In the genomic region with DNA sequence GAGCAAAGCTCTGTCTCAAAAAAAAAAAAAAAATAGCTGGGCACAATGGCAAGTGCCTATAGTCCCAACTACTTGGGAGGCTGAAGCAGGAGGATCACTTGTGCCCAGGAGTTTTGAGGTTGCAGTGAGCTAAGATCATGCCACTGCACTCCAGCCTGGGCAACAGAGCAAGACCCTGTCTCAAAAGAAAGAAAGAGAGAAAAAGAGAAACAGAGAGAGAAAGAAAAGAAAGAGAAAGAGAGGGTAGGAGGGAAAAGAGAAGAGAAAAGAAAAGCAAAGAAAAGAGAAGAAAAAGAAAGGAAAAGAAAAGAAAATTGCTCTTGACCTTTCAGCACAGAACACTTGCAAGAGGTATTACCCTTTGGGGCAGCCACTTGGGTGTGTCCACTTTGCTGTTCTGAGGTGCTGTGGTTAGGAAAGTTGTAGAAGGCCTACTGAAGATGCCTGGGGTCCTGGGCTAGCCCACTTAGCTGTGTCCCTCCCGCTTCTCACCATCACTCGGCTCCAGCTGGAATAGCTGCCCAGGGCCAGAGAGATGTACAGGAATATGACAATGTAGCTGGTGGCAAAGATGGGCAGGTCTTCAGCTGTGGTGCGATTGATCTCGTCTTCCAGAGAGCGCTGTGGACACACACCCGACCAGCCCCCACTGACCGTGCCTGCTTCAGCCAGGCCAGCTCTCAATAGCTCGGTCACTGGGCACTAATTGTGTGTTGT, we compare ENCODE assay signal across 2 cellular contexts.
A peak's percentile ranks its signal among the peaks of the same experiment; 100 is the strongest.
TF ChIP-seq lines count a peak whose summit lies in the region.

No MANE protein-coding gene starts in this region.

TF ChIP-seq in HepG2, 621 proteins besides CTCF, POLR2A, EP300 and RAD21:
- 0 out of 2 replicates have a peak, but pooled peaks have one; percentile 26 for TF ChIP-seq ZNF121 (CRISPR knock-in tag; IDR thresholded peaks at IDR 0.05)
- TF ChIP-seq RBFOX2 (IDR thresholded peaks at IDR 0.05; ENCODE audit: low read depth, low read length) = 0 out of 2 replicates have a peak, but pooled peaks have one; percentile 20
- TF ChIP-seq, protein P1, sequence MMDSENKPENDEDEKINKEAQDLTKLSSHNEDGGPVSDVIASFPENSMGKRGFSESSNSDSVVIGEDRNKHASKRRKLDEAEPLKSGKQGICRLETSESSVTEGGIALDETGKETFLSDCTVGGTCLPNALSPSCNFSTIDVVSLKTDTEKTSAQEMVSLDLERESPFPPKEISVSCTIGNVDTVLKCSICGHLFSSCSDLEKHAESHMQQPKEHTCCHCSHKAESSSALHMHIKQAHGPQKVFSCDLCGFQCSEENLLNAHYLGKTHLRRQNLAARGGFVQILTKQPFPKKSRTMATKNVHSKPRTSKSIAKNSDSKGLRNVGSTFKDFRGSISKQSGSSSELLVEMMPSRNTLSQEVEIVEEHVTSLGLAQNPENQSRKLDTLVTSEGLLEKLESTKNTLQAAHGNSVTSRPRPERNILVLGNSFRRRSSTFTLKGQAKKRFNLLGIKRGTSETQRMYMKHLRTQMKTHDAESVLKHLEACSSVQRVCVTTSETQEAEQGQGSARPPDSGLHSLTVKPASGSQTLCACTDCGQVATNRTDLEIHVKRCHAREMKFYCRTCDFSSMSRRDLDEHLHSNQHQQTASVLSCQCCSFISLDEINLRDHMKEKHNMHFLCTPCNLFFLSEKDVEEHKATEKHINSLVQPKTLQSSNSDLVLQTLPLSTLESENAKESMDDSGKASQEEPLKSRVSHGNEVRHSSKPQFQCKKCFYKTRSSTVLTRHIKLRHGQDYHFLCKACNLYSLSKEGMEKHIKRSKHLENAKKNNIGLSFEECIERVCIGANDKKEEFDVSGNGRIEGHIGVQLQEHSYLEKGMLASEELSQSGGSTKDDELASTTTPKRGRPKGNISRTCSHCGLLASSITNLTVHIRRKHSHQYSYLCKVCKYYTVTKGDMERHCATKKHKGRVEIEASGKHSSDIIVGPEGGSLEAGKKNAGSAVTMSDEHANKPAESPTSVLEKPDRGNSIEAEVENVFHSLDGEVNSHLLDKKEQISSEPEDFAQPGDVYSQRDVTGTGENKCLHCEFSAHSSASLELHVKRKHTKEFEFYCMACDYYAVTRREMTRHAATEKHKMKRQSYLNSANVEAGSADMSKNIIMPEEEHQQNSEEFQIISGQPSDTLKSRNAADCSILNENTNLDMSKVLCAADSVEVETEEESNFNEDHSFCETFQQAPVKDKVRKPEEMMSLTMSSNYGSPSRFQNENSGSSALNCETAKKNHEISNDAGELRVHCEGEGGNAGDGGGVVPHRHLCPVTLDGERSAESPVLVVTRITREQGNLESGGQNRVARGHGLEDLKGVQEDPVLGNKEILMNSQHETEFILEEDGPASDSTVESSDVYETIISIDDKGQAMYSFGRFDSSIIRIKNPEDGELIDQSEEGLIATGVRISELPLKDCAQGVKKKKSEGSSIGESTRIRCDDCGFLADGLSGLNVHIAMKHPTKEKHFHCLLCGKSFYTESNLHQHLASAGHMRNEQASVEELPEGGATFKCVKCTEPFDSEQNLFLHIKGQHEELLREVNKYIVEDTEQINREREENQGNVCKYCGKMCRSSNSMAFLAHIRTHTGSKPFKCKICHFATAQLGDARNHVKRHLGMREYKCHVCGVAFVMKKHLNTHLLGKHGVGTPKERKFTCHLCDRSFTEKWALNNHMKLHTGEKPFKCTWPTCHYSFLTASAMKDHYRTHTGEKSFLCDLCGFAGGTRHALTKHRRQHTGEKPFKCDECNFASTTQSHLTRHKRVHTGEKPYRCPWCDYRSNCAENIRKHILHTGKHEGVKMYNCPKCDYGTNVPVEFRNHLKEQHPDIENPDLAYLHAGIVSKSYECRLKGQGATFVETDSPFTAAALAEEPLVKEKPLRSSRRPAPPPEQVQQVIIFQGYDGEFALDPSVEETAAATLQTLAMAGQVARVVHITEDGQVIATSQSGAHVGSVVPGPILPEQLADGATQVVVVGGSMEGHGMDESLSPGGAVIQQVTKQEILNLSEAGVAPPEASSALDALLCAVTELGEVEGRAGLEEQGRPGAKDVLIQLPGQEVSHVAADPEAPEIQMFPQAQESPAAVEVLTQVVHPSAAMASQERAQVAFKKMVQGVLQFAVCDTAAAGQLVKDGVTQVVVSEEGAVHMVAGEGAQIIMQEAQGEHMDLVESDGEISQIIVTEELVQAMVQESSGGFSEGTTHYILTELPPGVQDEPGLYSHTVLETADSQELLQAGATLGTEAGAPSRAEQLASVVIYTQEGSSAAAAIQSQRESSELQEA (CRISPR knock-in tag; IDR thresholded peaks at IDR 0.05; ENCODE audit: not compliant biosample characterization) = no peak

TF ChIP-seq in HEK293, 187 proteins besides CTCF, POLR2A, EP300 and RAD21:
- TF ChIP-seq ZNF121 (tag by site-specific recombination; IDR thresholded peaks at IDR 0.05) (peak; percentile 71), PRDM1 (tag by site-specific recombination; IDR thresholded peaks at IDR 0.05) (peak; percentile 81), RBAK (tag by site-specific recombination; IDR thresholded peaks at IDR 0.05) (no peak), ZNF596 (tag by site-specific recombination; IDR thresholded peaks at IDR 0.05) (no peak), ZNF157 (tag by site-specific recombination; IDR thresholded peaks at IDR 0.05) (no peak)
- TF ChIP-seq, protein P2, sequence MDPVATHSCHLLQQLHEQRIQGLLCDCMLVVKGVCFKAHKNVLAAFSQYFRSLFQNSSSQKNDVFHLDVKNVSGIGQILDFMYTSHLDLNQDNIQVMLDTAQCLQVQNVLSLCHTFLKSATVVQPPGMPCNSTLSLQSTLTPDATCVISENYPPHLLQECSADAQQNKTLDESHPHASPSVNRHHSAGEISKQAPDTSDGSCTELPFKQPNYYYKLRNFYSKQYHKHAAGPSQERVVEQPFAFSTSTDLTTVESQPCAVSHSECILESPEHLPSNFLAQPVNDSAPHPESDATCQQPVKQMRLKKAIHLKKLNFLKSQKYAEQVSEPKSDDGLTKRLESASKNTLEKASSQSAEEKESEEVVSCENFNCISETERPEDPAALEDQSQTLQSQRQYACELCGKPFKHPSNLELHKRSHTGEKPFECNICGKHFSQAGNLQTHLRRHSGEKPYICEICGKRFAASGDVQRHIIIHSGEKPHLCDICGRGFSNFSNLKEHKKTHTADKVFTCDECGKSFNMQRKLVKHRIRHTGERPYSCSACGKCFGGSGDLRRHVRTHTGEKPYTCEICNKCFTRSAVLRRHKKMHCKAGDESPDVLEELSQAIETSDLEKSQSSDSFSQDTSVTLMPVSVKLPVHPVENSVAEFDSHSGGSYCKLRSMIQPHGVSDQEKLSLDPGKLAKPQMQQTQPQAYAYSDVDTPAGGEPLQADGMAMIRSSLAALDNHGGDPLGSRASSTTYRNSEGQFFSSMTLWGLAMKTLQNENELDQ (tag by site-specific recombination; IDR thresholded peaks at IDR 0.05; ENCODE audit: low read depth) = no peak
